ENCODE assay signal across 1 cellular context in the genomic region with DNA sequence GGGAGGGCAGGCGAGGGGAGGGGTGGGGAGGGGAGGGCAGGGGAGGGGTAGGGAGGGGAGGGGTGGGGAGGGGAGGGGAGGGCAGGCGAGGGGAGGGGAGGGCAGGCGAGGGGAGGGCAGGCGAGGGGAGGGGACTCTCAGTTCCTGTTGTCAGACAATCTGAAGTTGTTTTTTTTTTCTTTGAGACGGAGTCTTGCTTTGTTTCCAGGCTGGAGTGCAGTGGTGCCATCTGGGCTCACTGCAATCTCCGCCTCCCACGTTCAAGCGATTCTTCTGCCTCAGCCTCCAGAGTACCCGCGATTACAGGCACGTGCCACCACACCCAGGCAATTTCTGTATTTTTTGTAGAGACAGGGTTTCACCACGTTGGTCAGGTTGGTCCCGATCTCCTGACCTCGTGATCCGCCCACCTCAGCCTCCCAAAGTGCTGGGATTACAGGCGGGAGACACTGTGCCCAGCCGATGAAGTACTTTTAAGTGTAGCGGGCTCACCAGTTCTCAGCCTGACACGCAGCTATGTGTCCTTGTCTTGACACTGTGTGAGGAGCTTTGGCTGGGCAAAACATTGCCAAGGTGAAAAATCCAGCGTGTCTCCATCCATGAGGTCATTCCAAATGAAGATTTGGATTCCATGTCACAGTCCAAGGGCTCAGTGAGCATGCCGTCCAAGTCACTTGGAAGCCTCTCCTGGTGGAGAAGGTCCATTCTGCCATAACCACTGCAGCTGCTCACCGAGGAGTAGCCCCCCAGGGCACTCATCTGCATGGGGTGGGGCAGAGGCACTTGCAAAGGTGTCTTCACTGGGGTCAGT.
A peak's percentile ranks its signal among the peaks of the same experiment; 100 is the strongest.
TF ChIP-seq lines count a peak whose summit lies in the region.

No MANE protein-coding gene starts in this region.

TF ChIP-seq in HEK293, 187 proteins besides CTCF, POLR2A, EP300 and RAD21 (continued from another document and continues in another):
- no peak for TF ChIP-seq ZNF830 (tag by site-specific recombination; IDR thresholded peaks at IDR 0.05; ENCODE audit: low read depth)
- TF ChIP-seq ZBTB48 (tag by site-specific recombination; IDR thresholded peaks at IDR 0.05): no peak
- TF ChIP-seq ZNF521 (tag by site-specific recombination; IDR thresholded peaks at IDR 0.05): no peak
- no peak for TF ChIP-seq ZNF350 (tag by site-specific recombination; IDR thresholded peaks at IDR 0.05)
- TF ChIP-seq ZNF596 (tag by site-specific recombination; IDR thresholded peaks at IDR 0.05): no peak
- no peak for TF ChIP-seq ZBTB21 (tag by site-specific recombination; IDR thresholded peaks at IDR 0.05)
- peak; percentile 54 for TF ChIP-seq ZNF335 (tag by site-specific recombination; conservative IDR thresholded peaks at IDR 0.05)
- TF ChIP-seq, protein P1, sequence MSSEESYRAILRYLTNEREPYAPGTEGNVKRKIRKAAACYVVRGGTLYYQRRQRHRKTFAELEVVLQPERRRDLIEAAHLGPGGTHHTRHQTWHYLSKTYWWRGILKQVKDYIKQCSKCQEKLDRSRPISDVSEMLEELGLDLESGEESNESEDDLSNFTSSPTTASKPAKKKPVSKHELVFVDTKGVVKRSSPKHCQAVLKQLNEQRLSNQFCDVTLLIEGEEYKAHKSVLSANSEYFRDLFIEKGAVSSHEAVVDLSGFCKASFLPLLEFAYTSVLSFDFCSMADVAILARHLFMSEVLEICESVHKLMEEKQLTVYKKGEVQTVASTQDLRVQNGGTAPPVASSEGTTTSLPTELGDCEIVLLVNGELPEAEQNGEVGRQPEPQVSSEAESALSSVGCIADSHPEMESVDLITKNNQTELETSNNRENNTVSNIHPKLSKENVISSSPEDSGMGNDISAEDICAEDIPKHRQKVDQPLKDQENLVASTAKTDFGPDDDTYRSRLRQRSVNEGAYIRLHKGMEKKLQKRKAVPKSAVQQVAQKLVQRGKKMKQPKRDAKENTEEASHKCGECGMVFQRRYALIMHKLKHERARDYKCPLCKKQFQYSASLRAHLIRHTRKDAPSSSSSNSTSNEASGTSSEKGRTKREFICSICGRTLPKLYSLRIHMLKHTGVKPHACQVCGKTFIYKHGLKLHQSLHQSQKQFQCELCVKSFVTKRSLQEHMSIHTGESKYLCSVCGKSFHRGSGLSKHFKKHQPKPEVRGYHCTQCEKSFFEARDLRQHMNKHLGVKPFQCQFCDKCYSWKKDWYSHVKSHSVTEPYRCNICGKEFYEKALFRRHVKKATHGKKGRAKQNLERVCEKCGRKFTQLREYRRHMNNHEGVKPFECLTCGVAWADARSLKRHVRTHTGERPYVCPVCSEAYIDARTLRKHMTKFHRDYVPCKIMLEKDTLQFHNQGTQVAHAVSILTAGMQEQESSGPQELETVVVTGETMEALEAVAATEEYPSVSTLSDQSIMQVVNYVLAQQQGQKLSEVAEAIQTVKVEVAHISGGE (tag by site-specific recombination; conservative IDR thresholded peaks at IDR 0.05; ENCODE audit: low read depth): no peak
- TF ChIP-seq WT1 (tag by site-specific recombination; IDR thresholded peaks at IDR 0.05): peak; percentile 57
- TF ChIP-seq SP7 (tag by site-specific recombination; IDR thresholded peaks at IDR 0.05): peak; percentile 53; the same call in 1 of the 2 replicates
- TF ChIP-seq ZNF600 (tag by site-specific recombination; IDR thresholded peaks at IDR 0.05): peak; percentile 71; the same call in 1 of the 2 replicates
- TF ChIP-seq TCF7L2 (IDR thresholded peaks at IDR 0.05; ENCODE audit: borderline replicate concordance, low read depth, low read length): no peak
- TF ChIP-seq ZSCAN16 (tag by site-specific recombination; IDR thresholded peaks at IDR 0.05): no peak
- TF ChIP-seq, protein P2, sequence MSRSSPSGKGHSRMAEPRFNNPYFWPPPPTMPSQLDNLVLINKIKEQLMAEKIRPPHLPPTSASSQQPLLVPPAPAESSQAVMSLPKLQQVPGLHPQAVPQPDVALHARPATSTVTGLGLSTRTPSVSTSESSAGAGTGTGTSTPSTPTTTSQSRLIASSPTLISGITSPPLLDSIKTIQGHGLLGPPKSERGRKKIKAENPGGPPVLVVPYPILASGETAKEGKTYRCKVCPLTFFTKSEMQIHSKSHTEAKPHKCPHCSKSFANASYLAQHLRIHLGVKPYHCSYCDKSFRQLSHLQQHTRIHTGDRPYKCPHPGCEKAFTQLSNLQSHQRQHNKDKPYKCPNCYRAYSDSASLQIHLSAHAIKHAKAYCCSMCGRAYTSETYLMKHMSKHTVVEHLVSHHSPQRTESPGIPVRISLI (tag by site-specific recombination; IDR thresholded peaks at IDR 0.05): peak; percentile 91
- TF ChIP-seq OSR2 (tag by site-specific recombination; IDR thresholded peaks at IDR 0.05): no peak
- peak; percentile 72; the same call in 1 of the 2 replicates for TF ChIP-seq BCL11B (tag by site-specific recombination; IDR thresholded peaks at IDR 0.05; ENCODE audit: low read depth)
- TF ChIP-seq, protein P3, sequence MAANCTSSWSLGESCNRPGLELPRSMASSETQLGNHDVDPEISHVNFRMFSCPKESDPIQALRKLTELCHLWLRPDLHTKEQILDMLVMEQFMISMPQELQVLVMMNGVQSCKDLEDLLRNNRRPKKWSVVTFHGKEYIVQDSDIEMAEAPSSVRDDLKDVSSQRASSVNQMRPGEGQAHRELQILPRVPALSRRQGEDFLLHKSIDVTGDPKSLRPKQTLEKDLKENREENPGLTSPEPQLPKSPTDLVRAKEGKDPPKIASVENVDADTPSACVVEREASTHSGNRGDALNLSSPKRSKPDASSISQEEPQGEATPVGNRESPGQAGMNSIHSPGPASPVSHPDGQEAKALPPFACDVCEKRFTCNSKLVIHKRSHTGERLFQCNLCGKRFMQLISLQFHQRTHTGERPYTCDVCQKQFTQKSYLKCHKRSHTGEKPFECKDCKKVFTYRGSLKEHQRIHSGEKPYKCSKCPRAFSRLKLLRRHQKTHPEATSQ (tag by site-specific recombination; IDR thresholded peaks at IDR 0.05): 0 out of 2 replicates have a peak, but pooled peaks have one; percentile 16
- TF ChIP-seq, protein P4, sequence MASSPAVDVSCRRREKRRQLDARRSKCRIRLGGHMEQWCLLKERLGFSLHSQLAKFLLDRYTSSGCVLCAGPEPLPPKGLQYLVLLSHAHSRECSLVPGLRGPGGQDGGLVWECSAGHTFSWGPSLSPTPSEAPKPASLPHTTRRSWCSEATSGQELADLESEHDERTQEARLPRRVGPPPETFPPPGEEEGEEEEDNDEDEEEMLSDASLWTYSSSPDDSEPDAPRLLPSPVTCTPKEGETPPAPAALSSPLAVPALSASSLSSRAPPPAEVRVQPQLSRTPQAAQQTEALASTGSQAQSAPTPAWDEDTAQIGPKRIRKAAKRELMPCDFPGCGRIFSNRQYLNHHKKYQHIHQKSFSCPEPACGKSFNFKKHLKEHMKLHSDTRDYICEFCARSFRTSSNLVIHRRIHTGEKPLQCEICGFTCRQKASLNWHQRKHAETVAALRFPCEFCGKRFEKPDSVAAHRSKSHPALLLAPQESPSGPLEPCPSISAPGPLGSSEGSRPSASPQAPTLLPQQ (tag by site-specific recombination; IDR thresholded peaks at IDR 0.05): no peak
- TF ChIP-seq, protein P5, sequence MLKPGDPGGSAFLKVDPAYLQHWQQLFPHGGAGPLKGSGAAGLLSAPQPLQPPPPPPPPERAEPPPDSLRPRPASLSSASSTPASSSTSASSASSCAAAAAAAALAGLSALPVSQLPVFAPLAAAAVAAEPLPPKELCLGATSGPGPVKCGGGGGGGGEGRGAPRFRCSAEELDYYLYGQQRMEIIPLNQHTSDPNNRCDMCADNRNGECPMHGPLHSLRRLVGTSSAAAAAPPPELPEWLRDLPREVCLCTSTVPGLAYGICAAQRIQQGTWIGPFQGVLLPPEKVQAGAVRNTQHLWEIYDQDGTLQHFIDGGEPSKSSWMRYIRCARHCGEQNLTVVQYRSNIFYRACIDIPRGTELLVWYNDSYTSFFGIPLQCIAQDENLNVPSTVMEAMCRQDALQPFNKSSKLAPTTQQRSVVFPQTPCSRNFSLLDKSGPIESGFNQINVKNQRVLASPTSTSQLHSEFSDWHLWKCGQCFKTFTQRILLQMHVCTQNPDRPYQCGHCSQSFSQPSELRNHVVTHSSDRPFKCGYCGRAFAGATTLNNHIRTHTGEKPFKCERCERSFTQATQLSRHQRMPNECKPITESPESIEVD (tag by site-specific recombination; IDR thresholded peaks at IDR 0.05): no peak
- TF ChIP-seq, protein P6, sequence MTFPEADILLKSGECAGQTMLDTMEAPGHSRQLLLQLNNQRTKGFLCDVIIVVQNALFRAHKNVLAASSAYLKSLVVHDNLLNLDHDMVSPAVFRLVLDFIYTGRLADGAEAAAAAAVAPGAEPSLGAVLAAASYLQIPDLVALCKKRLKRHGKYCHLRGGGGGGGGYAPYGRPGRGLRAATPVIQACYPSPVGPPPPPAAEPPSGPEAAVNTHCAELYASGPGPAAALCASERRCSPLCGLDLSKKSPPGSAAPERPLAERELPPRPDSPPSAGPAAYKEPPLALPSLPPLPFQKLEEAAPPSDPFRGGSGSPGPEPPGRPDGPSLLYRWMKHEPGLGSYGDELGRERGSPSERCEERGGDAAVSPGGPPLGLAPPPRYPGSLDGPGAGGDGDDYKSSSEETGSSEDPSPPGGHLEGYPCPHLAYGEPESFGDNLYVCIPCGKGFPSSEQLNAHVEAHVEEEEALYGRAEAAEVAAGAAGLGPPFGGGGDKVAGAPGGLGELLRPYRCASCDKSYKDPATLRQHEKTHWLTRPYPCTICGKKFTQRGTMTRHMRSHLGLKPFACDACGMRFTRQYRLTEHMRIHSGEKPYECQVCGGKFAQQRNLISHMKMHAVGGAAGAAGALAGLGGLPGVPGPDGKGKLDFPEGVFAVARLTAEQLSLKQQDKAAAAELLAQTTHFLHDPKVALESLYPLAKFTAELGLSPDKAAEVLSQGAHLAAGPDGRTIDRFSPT (tag by site-specific recombination; IDR thresholded peaks at IDR 0.05): peak; percentile 92
- TF ChIP-seq ZNF558 (tag by site-specific recombination; IDR thresholded peaks at IDR 0.05): no peak
- 0 out of 2 replicates have a peak, but pooled peaks have one; percentile 53 for TF ChIP-seq ZNF501 (tag by site-specific recombination; IDR thresholded peaks at IDR 0.05)
- peak; percentile 66; the same call in 1 of the 2 replicates for TF ChIP-seq IKZF3 (tag by site-specific recombination; IDR thresholded peaks at IDR 0.05)
- TF ChIP-seq ZFHX2 (tag by site-specific recombination; conservative IDR thresholded peaks at IDR 0.05): peak; percentile 84
- TF ChIP-seq TRIM28 (IDR thresholded peaks at IDR 0.05; ENCODE audit: borderline replicate concordance, low read length): no peak
- TF ChIP-seq, protein P7, sequence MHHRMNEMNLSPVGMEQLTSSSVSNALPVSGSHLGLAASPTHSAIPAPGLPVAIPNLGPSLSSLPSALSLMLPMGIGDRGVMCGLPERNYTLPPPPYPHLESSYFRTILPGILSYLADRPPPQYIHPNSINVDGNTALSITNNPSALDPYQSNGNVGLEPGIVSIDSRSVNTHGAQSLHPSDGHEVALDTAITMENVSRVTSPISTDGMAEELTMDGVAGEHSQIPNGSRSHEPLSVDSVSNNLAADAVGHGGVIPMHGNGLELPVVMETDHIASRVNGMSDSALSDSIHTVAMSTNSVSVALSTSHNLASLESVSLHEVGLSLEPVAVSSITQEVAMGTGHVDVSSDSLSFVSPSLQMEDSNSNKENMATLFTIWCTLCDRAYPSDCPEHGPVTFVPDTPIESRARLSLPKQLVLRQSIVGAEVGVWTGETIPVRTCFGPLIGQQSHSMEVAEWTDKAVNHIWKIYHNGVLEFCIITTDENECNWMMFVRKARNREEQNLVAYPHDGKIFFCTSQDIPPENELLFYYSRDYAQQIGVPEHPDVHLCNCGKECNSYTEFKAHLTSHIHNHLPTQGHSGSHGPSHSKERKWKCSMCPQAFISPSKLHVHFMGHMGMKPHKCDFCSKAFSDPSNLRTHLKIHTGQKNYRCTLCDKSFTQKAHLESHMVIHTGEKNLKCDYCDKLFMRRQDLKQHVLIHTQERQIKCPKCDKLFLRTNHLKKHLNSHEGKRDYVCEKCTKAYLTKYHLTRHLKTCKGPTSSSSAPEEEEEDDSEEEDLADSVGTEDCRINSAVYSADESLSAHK (tag by site-specific recombination; IDR thresholded peaks at IDR 0.05): no peak
- TF ChIP-seq, protein P8, sequence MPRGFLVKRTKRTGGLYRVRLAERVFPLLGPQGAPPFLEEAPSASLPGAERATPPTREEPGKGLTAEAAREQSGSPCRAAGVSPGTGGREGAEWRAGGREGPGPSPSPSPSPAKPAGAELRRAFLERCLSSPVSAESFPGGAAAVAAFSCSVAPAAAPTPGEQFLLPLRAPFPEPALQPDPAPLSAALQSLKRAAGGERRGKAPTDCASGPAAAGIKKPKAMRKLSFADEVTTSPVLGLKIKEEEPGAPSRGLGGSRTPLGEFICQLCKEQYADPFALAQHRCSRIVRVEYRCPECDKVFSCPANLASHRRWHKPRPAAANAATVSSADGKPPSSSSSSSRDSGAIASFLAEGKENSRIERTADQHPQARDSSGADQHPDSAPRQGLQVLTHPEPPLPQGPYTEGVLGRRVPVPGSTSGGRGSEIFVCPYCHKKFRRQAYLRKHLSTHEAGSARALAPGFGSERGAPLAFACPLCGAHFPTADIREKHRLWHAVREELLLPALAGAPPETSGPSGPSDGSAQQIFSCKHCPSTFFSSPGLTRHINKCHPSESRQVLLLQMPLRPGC (tag by site-specific recombination; IDR thresholded peaks at IDR 0.05): 0 out of 2 replicates have a peak, but pooled peaks have one; percentile 30
- TF ChIP-seq, protein P9, sequence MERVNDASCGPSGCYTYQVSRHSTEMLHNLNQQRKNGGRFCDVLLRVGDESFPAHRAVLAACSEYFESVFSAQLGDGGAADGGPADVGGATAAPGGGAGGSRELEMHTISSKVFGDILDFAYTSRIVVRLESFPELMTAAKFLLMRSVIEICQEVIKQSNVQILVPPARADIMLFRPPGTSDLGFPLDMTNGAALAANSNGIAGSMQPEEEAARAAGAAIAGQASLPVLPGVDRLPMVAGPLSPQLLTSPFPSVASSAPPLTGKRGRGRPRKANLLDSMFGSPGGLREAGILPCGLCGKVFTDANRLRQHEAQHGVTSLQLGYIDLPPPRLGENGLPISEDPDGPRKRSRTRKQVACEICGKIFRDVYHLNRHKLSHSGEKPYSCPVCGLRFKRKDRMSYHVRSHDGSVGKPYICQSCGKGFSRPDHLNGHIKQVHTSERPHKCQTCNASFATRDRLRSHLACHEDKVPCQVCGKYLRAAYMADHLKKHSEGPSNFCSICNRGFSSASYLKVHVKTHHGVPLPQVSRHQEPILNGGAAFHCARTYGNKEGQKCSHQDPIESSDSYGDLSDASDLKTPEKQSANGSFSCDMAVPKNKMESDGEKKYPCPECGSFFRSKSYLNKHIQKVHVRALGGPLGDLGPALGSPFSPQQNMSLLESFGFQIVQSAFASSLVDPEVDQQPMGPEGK (tag by site-specific recombination; IDR thresholded peaks at IDR 0.05): peak; percentile 48
- no peak for TF ChIP-seq ZIC2 (tag by site-specific recombination; IDR thresholded peaks at IDR 0.05)
- TF ChIP-seq, protein P10, sequence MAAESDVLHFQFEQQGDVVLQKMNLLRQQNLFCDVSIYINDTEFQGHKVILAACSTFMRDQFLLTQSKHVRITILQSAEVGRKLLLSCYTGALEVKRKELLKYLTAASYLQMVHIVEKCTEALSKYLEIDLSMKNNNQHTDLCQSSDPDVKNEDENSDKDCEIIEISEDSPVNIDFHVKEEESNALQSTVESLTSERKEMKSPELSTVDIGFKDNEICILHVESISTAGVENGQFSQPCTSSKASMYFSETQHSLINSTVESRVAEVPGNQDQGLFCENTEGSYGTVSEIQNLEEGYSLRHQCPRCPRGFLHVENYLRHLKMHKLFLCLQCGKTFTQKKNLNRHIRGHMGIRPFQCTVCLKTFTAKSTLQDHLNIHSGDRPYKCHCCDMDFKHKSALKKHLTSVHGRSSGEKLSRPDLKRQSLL (tag by site-specific recombination; IDR thresholded peaks at IDR 0.05): no peak
